In genomic region chr12:24948816-24949722, GRCh38 we compare ENCODE assay signal across 8 cellular contexts. TPM values are rescaled to one million over a fixed set of nuclear protein-coding genes. Genes with fewer than 3 reads are reported as not detected.
DNase-seq lines count a peak whose midpoint lies in the region; ATAC-seq and TF ChIP-seq lines count a peak whose summit lies in the region.

BCAT1 (minus strand) TSS chr12:24949101; CDS start chr12:24948932, 169 bp downstream.

- H3K27ac ChIP-seq in mammary epithelial cell (ENCODE audit: insufficient read depth, low read depth, low read length): peak within 1 kb of the TSS; percentile 43
- H3K27ac ChIP-seq in skin epidermis: peak within 1 kb of the TSS in 9 of 21 experiments; percentile 20 to 74 (median 52)

- no TSS peak for BruUV-seq in mammary epithelial cell (replicated peaks; lab: Mats Ljungman, UMichigan)

- H3K27ac Mint-ChIP-seq in immature natural killer cell: peak within 1 kb of the TSS in 1 of 6 donors; percentile 59

- dilution Hi-C loops in mammary epithelial cell (cut with HindIII; ENCODE audit: low sequenced_read_pairs): no loop called here

- H3K36me3 Mint-ChIP-seq in immature natural killer cell: no peaks in the 10 kb centered on the region

- ATAC-seq in GM19025 (IDR thresholded peaks at IDR 0.05; ENCODE audit: low read depth, unreplicated experiment) (peak; percentile 27), HG03520 (IDR thresholded peaks at IDR 0.05; ENCODE audit: unreplicated experiment) (peak; percentile 37)

- no peaks in the 10 kb centered on the region for H3K27me3 ChIP-seq in mammary epithelial cell (ENCODE audit: insufficient read depth, low read length)

- TF ChIP-seq CTCF in AG09319 (IDR thresholded peaks at IDR 0.05; ENCODE audit: low read depth, low read length) (peak; percentile 19), mammary epithelial cell (conservative IDR thresholded peaks at IDR 0.05 in 1 of 2, IDR thresholded peaks at IDR 0.05 in 1 of 2; ENCODE audit: extremely low read depth in 1 of 2, insufficient read depth in 1 of 2, low read depth in 1 of 2, low read length in 2 of 2) (no peak)

- peak within 1 kb of the TSS; percentile 85 to 92 (median 87) for H3K4me3 Mint-ChIP-seq in immature natural killer cell

- DNase-seq in AG09319 (ENCODE audit: extremely low read depth, low read depth): peak; percentile 63
- peak; percentile 33 for DNase-seq in SKM-1 treated with dmso at 0.1 percent for 144 hours (lab: John Stamatoyannopoulos, UW; ENCODE audit: unreplicated experiment)
- peak; percentile 32 for DNase-seq in mammary epithelial cell
- peak in 2 of 3 donors; percentile 10 to 16 for DNase-seq in immature natural killer cell
- DNase-seq in NCI-H146 (lab: John Stamatoyannopoulos, UW): no peak

- peak within 1 kb of the TSS; percentile 98 for H3K4me2 ChIP-seq in mammary epithelial cell (ENCODE audit: insufficient read depth, low read depth, low read length)

- in situ Hi-C loops in mammary epithelial cell (cut with MboI; ENCODE audit: low sequenced_read_pairs in 2 of 2): no loop called here

- H3K9ac ChIP-seq in mammary epithelial cell (ENCODE audit: insufficient read depth, low read length): peak within 1 kb of the TSS; percentile 70

- peak within 1 kb of the TSS; percentile 41 to 64 (median 51) for H3K4me3 ChIP-seq in mammary epithelial cell (replicated peaks in 1 of 3; ENCODE audit: insufficient read depth in 1 of 3, low read depth in 2 of 3, low read length in 3 of 3)
- H3K4me3 ChIP-seq in skin epidermis: peak within 1 kb of the TSS; percentile 27 to 49 (median 42)

- peak within 1 kb of the TSS; percentile 97 for H2AFZ ChIP-seq in mammary epithelial cell (ENCODE audit: low read depth, low read length)

- no peaks in the 10 kb centered on the region for H3K9me3 Mint-ChIP-seq in immature natural killer cell

- H3K79me2 ChIP-seq in mammary epithelial cell (ENCODE audit: insufficient read depth, low read length): peaks cover 3% of the 10 kb centered on the region

- peaks cover 20 to 39% of the 10 kb centered on the region in 2 donors for H3K4me1 Mint-ChIP-seq in immature natural killer cell

- peaks cover 27% of the 10 kb centered on the region for H3K4me1 ChIP-seq in mammary epithelial cell (ENCODE audit: insufficient read depth, low read length)

- no peaks in the 10 kb centered on the region for H3K36me3 ChIP-seq in mammary epithelial cell (ENCODE audit: insufficient read depth, low read length)

- CTCF ChIA-PET in mammary epithelial cell (lab: Charles Lee; ENCODE audit: low non-redundant PET): no interaction called here

- intact Hi-C loops in mammary epithelial cell (cut with micrococcal nuclease): no loop called here

- 27% methylated on average over 18 of the region's 48 CpGs for WGBS in mammary epithelial cell (ENCODE audit: low coverage, missing lambda C conversion rate)

- H3K9me3 ChIP-seq in mammary epithelial cell (replicated peaks; ENCODE audit: insufficient read depth, low read length): no peaks in the 10 kb centered on the region

- H3K27me3 Mint-ChIP-seq in immature natural killer cell (ENCODE audit: low read depth in 3 of 3): peaks cover 9 to 19% (median 18%) of the 10 kb centered on the region in 3 donors

- no peaks in the 10 kb centered on the region for H4K20me1 ChIP-seq in mammary epithelial cell (ENCODE audit: insufficient read depth, low read length)

RNA-seq across cellular contexts. Expression of gene BCAT1, which starts in this region (rescaled TPM):
- total RNA-seq in mammary epithelial cell: 10 to 100 TPM in 1 of 2 donors, 1 to 10 TPM in 1; 5.8 to 35.5 TPM
- polyA plus RNA-seq in mammary epithelial cell: 2.6 TPM
- polyA minus RNA-seq in mammary epithelial cell: 31.8 TPM
- polyA plus RNA-seq in immature natural killer cell: under 1 TPM in 2 of 3 donors, not detected in 1; 0.10 to 0.20 TPM

Comparison
In these comparisons a context has a peak if more than half of its experiments do, and no peak if none do; other contexts are left out.
1. Peak in DNase-seq in immature natural killer cell; RNA of the gene not detected or under 1 TPM.